In the genomic region with DNA sequence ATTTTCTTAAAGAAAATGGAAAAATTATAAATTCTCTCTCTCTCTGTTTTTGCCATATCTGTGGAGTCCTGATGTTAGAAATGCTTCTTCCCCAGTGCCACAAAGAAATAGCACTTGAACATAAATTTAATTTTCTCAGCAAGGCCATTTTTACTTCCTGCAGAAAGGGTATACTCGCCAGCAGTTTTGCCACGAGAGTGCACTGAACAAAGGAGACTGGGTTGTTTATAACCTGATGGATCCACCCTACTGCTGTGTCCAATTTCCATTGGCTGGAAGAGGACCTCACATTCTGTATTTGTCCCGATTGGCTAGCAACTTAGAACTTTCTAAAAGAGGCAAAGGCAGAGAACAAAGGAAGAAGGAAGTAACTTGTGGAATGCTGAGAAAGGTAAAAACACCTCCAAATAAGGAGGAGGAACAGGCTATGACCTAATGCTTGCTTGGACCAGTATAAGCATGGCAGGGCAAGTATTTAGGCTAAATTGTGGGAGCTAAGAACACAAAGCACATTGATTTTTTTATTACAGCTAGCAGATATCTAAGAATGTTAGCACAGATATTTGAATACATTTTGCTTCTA, we compare ENCODE assay signal across 2 cellular contexts.
TF ChIP-seq lines count a peak whose summit lies in the region.

No MANE protein-coding gene starts in this region.

TF ChIP-seq in HEK293, 187 proteins besides CTCF, POLR2A, EP300 and RAD21:
- peak; percentile 68 for TF ChIP-seq SETDB1 (IDR thresholded peaks at IDR 0.05; ENCODE audit: insufficient read length, low read length)

TF ChIP-seq in H1, 55 proteins besides CTCF, POLR2A, EP300 and RAD21:
- TF ChIP-seq JUND (IDR thresholded peaks at IDR 0.05; ENCODE audit: low read length) (peak; percentile 22; the same call in 1 of the 2 replicates), TAF1 (IDR thresholded peaks at IDR 0.05; ENCODE audit: low read depth, low read length) (peak; percentile 78), CHD2 (IDR thresholded peaks at IDR 0.05; ENCODE audit: low read length) (0 out of 2 replicates have a peak, but pooled peaks have one; percentile 20), SP1 (IDR thresholded peaks at IDR 0.05; ENCODE audit: low read depth, low read length) (peak; percentile 71; the same call in 1 of the 2 replicates), JUN (IDR thresholded peaks at IDR 0.05; ENCODE audit: low read depth, low read length) (peak; percentile 13; the same call in 1 of the 2 replicates), TBP (IDR thresholded peaks at IDR 0.05; ENCODE audit: low read depth, low read length) (peak; percentile 88), TEAD4 (IDR thresholded peaks at IDR 0.05; ENCODE audit: low read depth, low read length) (0 out of 2 replicates have a peak, but pooled peaks have one; percentile 36), SRF (IDR thresholded peaks at IDR 0.05; ENCODE audit: low read depth, low read length) (peak; percentile 90), TAF7 (optimal IDR thresholded peaks at IDR 0.05; ENCODE audit: borderline replicate concordance, low read depth, low read length) (peak; percentile 22)
- TF ChIP-seq, protein P1, sequence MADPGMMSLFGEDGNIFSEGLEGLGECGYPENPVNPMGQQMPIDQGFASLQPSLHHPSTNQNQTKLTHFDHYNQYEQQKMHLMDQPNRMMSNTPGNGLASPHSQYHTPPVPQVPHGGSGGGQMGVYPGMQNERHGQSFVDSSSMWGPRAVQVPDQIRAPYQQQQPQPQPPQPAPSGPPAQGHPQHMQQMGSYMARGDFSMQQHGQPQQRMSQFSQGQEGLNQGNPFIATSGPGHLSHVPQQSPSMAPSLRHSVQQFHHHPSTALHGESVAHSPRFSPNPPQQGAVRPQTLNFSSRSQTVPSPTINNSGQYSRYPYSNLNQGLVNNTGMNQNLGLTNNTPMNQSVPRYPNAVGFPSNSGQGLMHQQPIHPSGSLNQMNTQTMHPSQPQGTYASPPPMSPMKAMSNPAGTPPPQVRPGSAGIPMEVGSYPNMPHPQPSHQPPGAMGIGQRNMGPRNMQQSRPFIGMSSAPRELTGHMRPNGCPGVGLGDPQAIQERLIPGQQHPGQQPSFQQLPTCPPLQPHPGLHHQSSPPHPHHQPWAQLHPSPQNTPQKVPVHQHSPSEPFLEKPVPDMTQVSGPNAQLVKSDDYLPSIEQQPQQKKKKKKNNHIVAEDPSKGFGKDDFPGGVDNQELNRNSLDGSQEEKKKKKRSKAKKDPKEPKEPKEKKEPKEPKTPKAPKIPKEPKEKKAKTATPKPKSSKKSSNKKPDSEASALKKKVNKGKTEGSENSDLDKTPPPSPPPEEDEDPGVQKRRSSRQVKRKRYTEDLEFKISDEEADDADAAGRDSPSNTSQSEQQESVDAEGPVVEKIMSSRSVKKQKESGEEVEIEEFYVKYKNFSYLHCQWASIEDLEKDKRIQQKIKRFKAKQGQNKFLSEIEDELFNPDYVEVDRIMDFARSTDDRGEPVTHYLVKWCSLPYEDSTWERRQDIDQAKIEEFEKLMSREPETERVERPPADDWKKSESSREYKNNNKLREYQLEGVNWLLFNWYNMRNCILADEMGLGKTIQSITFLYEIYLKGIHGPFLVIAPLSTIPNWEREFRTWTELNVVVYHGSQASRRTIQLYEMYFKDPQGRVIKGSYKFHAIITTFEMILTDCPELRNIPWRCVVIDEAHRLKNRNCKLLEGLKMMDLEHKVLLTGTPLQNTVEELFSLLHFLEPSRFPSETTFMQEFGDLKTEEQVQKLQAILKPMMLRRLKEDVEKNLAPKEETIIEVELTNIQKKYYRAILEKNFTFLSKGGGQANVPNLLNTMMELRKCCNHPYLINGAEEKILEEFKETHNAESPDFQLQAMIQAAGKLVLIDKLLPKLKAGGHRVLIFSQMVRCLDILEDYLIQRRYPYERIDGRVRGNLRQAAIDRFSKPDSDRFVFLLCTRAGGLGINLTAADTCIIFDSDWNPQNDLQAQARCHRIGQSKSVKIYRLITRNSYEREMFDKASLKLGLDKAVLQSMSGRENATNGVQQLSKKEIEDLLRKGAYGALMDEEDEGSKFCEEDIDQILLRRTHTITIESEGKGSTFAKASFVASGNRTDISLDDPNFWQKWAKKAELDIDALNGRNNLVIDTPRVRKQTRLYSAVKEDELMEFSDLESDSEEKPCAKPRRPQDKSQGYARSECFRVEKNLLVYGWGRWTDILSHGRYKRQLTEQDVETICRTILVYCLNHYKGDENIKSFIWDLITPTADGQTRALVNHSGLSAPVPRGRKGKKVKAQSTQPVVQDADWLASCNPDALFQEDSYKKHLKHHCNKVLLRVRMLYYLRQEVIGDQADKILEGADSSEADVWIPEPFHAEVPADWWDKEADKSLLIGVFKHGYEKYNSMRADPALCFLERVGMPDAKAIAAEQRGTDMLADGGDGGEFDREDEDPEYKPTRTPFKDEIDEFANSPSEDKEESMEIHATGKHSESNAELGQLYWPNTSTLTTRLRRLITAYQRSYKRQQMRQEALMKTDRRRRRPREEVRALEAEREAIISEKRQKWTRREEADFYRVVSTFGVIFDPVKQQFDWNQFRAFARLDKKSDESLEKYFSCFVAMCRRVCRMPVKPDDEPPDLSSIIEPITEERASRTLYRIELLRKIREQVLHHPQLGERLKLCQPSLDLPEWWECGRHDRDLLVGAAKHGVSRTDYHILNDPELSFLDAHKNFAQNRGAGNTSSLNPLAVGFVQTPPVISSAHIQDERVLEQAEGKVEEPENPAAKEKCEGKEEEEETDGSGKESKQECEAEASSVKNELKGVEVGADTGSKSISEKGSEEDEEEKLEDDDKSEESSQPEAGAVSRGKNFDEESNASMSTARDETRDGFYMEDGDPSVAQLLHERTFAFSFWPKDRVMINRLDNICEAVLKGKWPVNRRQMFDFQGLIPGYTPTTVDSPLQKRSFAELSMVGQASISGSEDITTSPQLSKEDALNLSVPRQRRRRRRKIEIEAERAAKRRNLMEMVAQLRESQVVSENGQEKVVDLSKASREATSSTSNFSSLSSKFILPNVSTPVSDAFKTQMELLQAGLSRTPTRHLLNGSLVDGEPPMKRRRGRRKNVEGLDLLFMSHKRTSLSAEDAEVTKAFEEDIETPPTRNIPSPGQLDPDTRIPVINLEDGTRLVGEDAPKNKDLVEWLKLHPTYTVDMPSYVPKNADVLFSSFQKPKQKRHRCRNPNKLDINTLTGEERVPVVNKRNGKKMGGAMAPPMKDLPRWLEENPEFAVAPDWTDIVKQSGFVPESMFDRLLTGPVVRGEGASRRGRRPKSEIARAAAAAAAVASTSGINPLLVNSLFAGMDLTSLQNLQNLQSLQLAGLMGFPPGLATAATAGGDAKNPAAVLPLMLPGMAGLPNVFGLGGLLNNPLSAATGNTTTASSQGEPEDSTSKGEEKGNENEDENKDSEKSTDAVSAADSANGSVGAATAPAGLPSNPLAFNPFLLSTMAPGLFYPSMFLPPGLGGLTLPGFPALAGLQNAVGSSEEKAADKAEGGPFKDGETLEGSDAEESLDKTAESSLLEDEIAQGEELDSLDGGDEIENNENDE (IDR thresholded peaks at IDR 0.05; ENCODE audit: insufficient replicate concordance, low read length): peak; percentile 18
- TF ChIP-seq, protein P2, sequence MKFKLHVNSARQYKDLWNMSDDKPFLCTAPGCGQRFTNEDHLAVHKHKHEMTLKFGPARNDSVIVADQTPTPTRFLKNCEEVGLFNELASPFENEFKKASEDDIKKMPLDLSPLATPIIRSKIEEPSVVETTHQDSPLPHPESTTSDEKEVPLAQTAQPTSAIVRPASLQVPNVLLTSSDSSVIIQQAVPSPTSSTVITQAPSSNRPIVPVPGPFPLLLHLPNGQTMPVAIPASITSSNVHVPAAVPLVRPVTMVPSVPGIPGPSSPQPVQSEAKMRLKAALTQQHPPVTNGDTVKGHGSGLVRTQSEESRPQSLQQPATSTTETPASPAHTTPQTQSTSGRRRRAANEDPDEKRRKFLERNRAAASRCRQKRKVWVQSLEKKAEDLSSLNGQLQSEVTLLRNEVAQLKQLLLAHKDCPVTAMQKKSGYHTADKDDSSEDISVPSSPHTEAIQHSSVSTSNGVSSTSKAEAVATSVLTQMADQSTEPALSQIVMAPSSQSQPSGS (IDR thresholded peaks at IDR 0.05; ENCODE audit: low read length): peak; percentile 81; the same call in 1 of the 2 replicates
TF ChIP-seq in H1: peak in this region for 11; not testable (repeated sequence) for 44.
